Comparison of ENCODE assay signal across 33 cellular contexts in the genomic region with DNA sequence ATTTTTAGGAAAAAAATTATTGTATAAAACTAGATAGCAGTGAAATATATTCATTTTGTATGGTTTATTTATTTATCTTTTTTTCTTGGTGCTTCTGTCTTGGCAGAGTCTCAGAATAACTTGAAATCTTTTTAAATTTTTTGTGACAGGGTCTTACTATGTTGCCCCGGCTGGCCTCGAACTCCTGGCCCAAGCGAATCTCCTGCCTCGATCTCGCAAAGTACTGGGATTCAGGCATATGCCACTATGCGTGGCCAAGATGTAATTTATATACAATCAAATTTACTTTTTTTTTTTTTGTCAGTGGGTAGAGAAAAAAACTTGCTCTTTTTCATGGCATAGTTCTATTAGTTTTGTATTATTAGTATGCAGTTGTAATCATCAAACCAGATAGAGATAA.
"Had no signal": no experiment of that assay in that cellular context is flagged by ENCODE, and none has a peak within 500 bp of the region (broad histone marks: within the 10 kb centered on the region; RNA-seq: fewer than 3 reads in every experiment).

No MANE protein-coding gene starts in this region.

- H3K27me3 ChIP-seq: ascending aorta, breast epithelium, cardiac muscle cell, dorsolateral prefrontal cortex had no signal

- DNase-seq: activated CD4-positive, alpha-beta memory T cell treated with anti-CD3 and anti-CD28 coated beads, Interleukin-2, amount 10 ng/mL, durations not matched to agents 7 days and 5 days; activated CD4-positive, alpha-beta T cell treated with anti-CD3 and anti-CD28 coated beads for 36 hours; activated CD4-positive, alpha-beta T cell treated with anti-CD3 and anti-CD28 coated beads, Interleukin-2, amount 10 ng/mL, durations not matched to agents 7 days and 5 days; activated CD4-positive, alpha-beta T cell treated with anti-CD3 and anti-CD28 coated beads, Interleukin-2, amount 50 U/mL, for 4 hours; activated CD4-positive, CD25-positive, alpha-beta regulatory T cell; activated CD4-positive, CD25-positive, alpha-beta regulatory T cell treated with anti-CD3 and anti-CD28 coated beads, Interleukin-2, amount 50 U/mL, for 72 hours; activated CD8-positive, alpha-beta memory T cell treated with anti-CD3 and anti-CD28 coated beads, Interleukin-2, amount 50 U/mL, for 48 hours; activated gamma-delta T cell; activated naive CD4-positive, alpha-beta T cell; activated naive CD4-positive, alpha-beta T cell treated with anti-CD3 and anti-CD28 coated beads, Interleukin-2, amount 10 ng/mL, durations not matched to agents 7 days and 5 days; activated naive CD8-positive, alpha-beta T cell treated with anti-CD3 and anti-CD28 coated beads, Interleukin-2, amount 10 ng/mL, durations not matched to agents 7 days and 5 days; activated T-cell treated with anti-CD3 and anti-CD28 coated beads for 4 hours; activated T-cell treated with anti-CD3 and anti-CD28 coated beads, Interleukin-2, amount 50 U/mL, for 24 hours; activated T-cell treated with anti-CD3 and anti-CD28 coated beads, Interleukin-2, amount 50 U/mL, for 72 hours; central memory CD4-positive, alpha-beta T cell; cerebellar nuclear complex; dorsolateral prefrontal cortex; effector memory CD4-positive, alpha-beta T cell; endodermal cell; foreskin fibroblast; T-helper 17 cell; T1000; WERI-Rb-1 had no signal

- H3K4me3 ChIP-seq: ascending aorta, breast epithelium, cardiac muscle cell, coronary artery, dorsolateral prefrontal cortex had no signal

- H3K4me3 Mint-ChIP-seq: activated CD4-positive, alpha-beta memory T cell treated with anti-CD3 and anti-CD28 coated beads, Interleukin-2, amount 10 ng/mL, durations not matched to agents 7 days and 5 days; activated CD4-positive, alpha-beta T cell treated with anti-CD3 and anti-CD28 coated beads for 36 hours; activated CD4-positive, alpha-beta T cell treated with anti-CD3 and anti-CD28 coated beads, Interleukin-2, amount 10 ng/mL, durations not matched to agents 7 days and 5 days; activated naive CD4-positive, alpha-beta T cell treated with anti-CD3 and anti-CD28 coated beads, Interleukin-2, amount 10 ng/mL, durations not matched to agents 7 days and 5 days; activated naive CD8-positive, alpha-beta T cell treated with anti-CD3 and anti-CD28 coated beads, Interleukin-2, amount 10 ng/mL, durations not matched to agents 7 days and 5 days; activated T-cell treated with anti-CD3 and anti-CD28 coated beads, Interleukin-2, amount 50 U/mL, for 24 hours; activated T-cell treated with anti-CD3 and anti-CD28 coated beads, Interleukin-2, amount 50 U/mL, for 72 hours; brain; dendritic cell treated with granulocyte-macrophage colony-stimulating factor and Interleukin-4, amounts not matched to agents 40 ng/mL and 50 ng/mL, for 4 days; endodermal cell; T-helper 17 cell; T-helper 2 cell treated with Interferon-gamma antibody and Interleukin-4, amounts not matched to agents 5 μg/mL and 100 μg/mL, for 36 hours had no signal

- ATAC-seq: activated CD4-positive, alpha-beta T cell treated with anti-CD3 and anti-CD28 coated beads for 36 hours; activated naive CD4-positive, alpha-beta T cell treated with anti-CD3 and anti-CD28 coated beads, Interleukin-2, amount 50 U/mL, for 72 hours; activated T-cell treated with anti-CD3 and anti-CD28 coated beads, Interleukin-2, amount 50 U/mL, for 72 hours; esophagus mucosa; T-helper 17 cell had no signal

- H3K9me3 Mint-ChIP-seq: activated T-cell treated with anti-CD3 and anti-CD28 coated beads, Interleukin-2, amount 50 U/mL, for 24 hours; dendritic cell treated with granulocyte-macrophage colony-stimulating factor and Interleukin-4, amounts not matched to agents 40 ng/mL and 50 ng/mL, for 4 days had no signal

- H3K9me3 ChIP-seq: ascending aorta, breast epithelium had no signal

- H3K4me1 ChIP-seq: ascending aorta, breast epithelium had no signal

- H3K27ac ChIP-seq: ascending aorta, breast epithelium, cardiac muscle cell, coronary artery, dorsolateral prefrontal cortex, WERI-Rb-1 had no signal

- H3K27me3 Mint-ChIP-seq: activated CD4-positive, alpha-beta memory T cell treated with anti-CD3 and anti-CD28 coated beads, Interleukin-2, amount 10 ng/mL, durations not matched to agents 7 days and 5 days; activated CD4-positive, alpha-beta T cell treated with anti-CD3 and anti-CD28 coated beads for 36 hours; activated CD4-positive, alpha-beta T cell treated with anti-CD3 and anti-CD28 coated beads, Interleukin-2, amount 10 ng/mL, durations not matched to agents 7 days and 5 days; activated naive CD4-positive, alpha-beta T cell treated with anti-CD3 and anti-CD28 coated beads, Interleukin-2, amount 10 ng/mL, durations not matched to agents 7 days and 5 days; activated naive CD8-positive, alpha-beta T cell treated with anti-CD3 and anti-CD28 coated beads, Interleukin-2, amount 10 ng/mL, durations not matched to agents 7 days and 5 days; activated T-cell treated with anti-CD3 and anti-CD28 coated beads, Interleukin-2, amount 50 U/mL, for 24 hours; brain; dendritic cell treated with granulocyte-macrophage colony-stimulating factor and Interleukin-4, amounts not matched to agents 40 ng/mL and 50 ng/mL, for 4 days; T-helper 17 cell had no signal

- H3K36me3 ChIP-seq: ascending aorta, breast epithelium, cardiac muscle cell, WERI-Rb-1 had no signal

- FAIRE-seq: frontal cortex had no signal

- H3K27ac Mint-ChIP-seq: activated CD4-positive, alpha-beta memory T cell treated with anti-CD3 and anti-CD28 coated beads, Interleukin-2, amount 10 ng/mL, durations not matched to agents 7 days and 5 days; activated CD4-positive, alpha-beta T cell treated with anti-CD3 and anti-CD28 coated beads for 36 hours; activated CD4-positive, alpha-beta T cell treated with anti-CD3 and anti-CD28 coated beads, Interleukin-2, amount 10 ng/mL, durations not matched to agents 7 days and 5 days; activated naive CD4-positive, alpha-beta T cell treated with anti-CD3 and anti-CD28 coated beads, Interleukin-2, amount 10 ng/mL, durations not matched to agents 7 days and 5 days; activated naive CD4-positive, alpha-beta T cell treated with anti-CD3 and anti-CD28 coated beads, Interleukin-2, amount 50 U/mL, for 72 hours; activated naive CD8-positive, alpha-beta T cell treated with anti-CD3 and anti-CD28 coated beads, Interleukin-2, amount 10 ng/mL, durations not matched to agents 7 days and 5 days; activated T-cell treated with anti-CD3 and anti-CD28 coated beads, Interleukin-2, amount 50 U/mL, for 24 hours; activated T-cell treated with anti-CD3 and anti-CD28 coated beads, Interleukin-2, amount 50 U/mL, for 72 hours; brain; dendritic cell treated with granulocyte-macrophage colony-stimulating factor and Interleukin-4, amounts not matched to agents 40 ng/mL and 50 ng/mL, for 4 days; endodermal cell; T-helper 17 cell; T-helper 2 cell treated with Interferon-gamma antibody and Interleukin-4, amounts not matched to agents 5 μg/mL and 100 μg/mL, for 36 hours had no signal
